In the genomic region with DNA sequence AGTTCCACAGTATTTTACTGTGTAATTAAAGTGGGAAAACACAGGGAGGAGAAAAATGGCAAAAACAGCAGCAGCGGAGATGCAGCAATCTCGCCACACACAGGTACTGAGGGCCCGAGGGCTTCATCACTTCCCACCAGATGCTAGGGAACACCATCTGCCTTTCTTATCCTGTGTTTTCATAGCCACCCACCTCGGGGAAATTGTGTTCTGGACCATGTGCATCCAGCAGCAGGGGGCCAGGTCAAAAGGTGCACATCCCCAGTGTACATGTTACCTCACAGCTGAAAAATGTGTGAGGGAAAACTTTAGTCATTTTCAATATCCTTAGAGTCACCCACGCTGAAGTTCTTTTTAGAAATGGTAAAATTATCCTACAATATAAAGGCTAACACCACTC, we compare ENCODE assay signal across 17 cellular contexts. TPM values are rescaled to one million over a fixed set of nuclear protein-coding genes. Genes with fewer than 3 reads are reported as not detected.
A peak's percentile ranks its signal among the peaks of the same experiment; 100 is the strongest.
DNase-seq lines count a peak whose midpoint lies in the region; ATAC-seq and TF ChIP-seq lines count a peak whose summit lies in the region.
"Had no signal": no experiment of that assay in that cellular context is flagged by ENCODE, and none has a peak within 500 bp of the region (broad histone marks: within the 10 kb centered on the region; RNA-seq: fewer than 3 reads in every experiment).

No MANE protein-coding gene starts in this region.

- H3K36me3 Mint-ChIP-seq in effector memory CD8-positive, alpha-beta T cell (ENCODE audit: insufficient read depth): peaks cover 52% of the 10 kb centered on the region

- TF ChIP-seq CTCF in upper lobe of right lung (IDR thresholded peaks at IDR 0.05) (no peak), right atrium auricular region (IDR thresholded peaks at IDR 0.05) (no peak)

- no peak overlapping the region for H3K27ac ChIP-seq in upper lobe of right lung
- no peak overlapping the region for H3K27ac ChIP-seq in right atrium auricular region
- H3K27ac ChIP-seq: 22Rv1 had no signal

- no peaks in the 10 kb centered on the region for H3K9me3 ChIP-seq in upper lobe of right lung
- no peaks in the 10 kb centered on the region for H3K9me3 ChIP-seq in right atrium auricular region

- no peaks in the 10 kb centered on the region for H3K4me1 Mint-ChIP-seq in effector memory CD8-positive, alpha-beta T cell (ENCODE audit: low read depth in 2 of 2)
- H3K4me1 Mint-ChIP-seq: CD14-positive monocyte, IgD-negative memory B cell had no signal

- no peaks in the 10 kb centered on the region for H3K4me1 ChIP-seq in upper lobe of right lung
- H3K4me1 ChIP-seq in right atrium auricular region: no peaks in the 10 kb centered on the region

- no peak for ATAC-seq in upper lobe of right lung
- ATAC-seq in effector memory CD8-positive, alpha-beta T cell (replicated peaks): no peak
- ATAC-seq: Right ventricle myocardium inferior had no signal

- H3K4me3 ChIP-seq in upper lobe of right lung (no peak overlapping the region), right atrium auricular region (no peak overlapping the region)

- no peaks in the 10 kb centered on the region for H3K27me3 Mint-ChIP-seq in effector memory CD8-positive, alpha-beta T cell
- H3K27me3 Mint-ChIP-seq: IgD-negative memory B cell had no signal

- no peak overlapping the region for H3K4me3 Mint-ChIP-seq in effector memory CD8-positive, alpha-beta T cell
- H3K4me3 Mint-ChIP-seq: CD14-positive monocyte, IgD-negative memory B cell had no signal

- H3K27ac Mint-ChIP-seq in effector memory CD8-positive, alpha-beta T cell: no peak overlapping the region
- H3K27ac Mint-ChIP-seq: IgD-negative memory B cell had no signal

- no peaks in the 10 kb centered on the region for H3K27me3 ChIP-seq in upper lobe of right lung
- no peaks in the 10 kb centered on the region for H3K27me3 ChIP-seq in right atrium auricular region

- DNase-seq in NCI-H146 (lab: John Stamatoyannopoulos, UW) (peak; percentile 29), NCI-H146 treated with DMSO at 0.1 percent for 48 hours (lab: John Stamatoyannopoulos, UW; ENCODE audit: unreplicated experiment) (no peak), brain pericyte (ENCODE audit: low read depth, low spot score) (peak; percentile 54), non-pigmented ciliary epithelial cell (ENCODE audit: low read depth) (peak; percentile 68), upper lobe of right lung (peak; percentile 25), right atrium auricular region (ENCODE audit: low spot score) (no peak)
- no peak for DNase-seq in effector memory CD8-positive, alpha-beta T cell
- no peak for DNase-seq in activated CD4-positive, CD25-positive, alpha-beta regulatory T cell (lab: John Stamatoyannopoulos, UW)
- DNase-seq: DMS79 treated with DMSO at 0.1 percent for 48 hours, Karpas-422, NCI-H1417 treated with DMSO at 0.1 percent for 48 hours, NCI-H2029 treated with DMSO at 0.1 percent for 48 hours, NCI-H446 treated with DMSO at 0.1 percent for 48 hours had no signal

- H3K36me3 ChIP-seq in upper lobe of right lung (peaks cover 63% of the 10 kb centered on the region), right atrium auricular region (peaks cover 62% of the 10 kb centered on the region)

- no peaks in the 10 kb centered on the region for H3K9me3 Mint-ChIP-seq in effector memory CD8-positive, alpha-beta T cell

- intact Hi-C loops in upper lobe of right lung (cut with DNase I): no loop called here

RNA-seq across cellular contexts. Expression of a gene that starts 30.2 kb away (rescaled TPM):
- total RNA-seq in upper lobe of right lung (57.7 TPM), right atrium auricular region (100 to 1,000 TPM; 144 to 191 TPM)

Comparison
In these comparisons a context has a peak if more than half of its experiments do, and no peak if none do; other contexts are left out.
1. DNase-seq: peak in NCI-H146 (single experiment), brain pericyte (single experiment), non-pigmented ciliary epithelial cell (single experiment) and upper lobe of right lung (single experiment); none in NCI-H146 treated with DMSO at 0.1 percent for 48 hours (single experiment), right atrium auricular region (single experiment), effector memory CD8-positive, alpha-beta T cell (0 of 3) and activated CD4-positive, CD25-positive, alpha-beta regulatory T cell (0 of 4).